In the genomic region with DNA sequence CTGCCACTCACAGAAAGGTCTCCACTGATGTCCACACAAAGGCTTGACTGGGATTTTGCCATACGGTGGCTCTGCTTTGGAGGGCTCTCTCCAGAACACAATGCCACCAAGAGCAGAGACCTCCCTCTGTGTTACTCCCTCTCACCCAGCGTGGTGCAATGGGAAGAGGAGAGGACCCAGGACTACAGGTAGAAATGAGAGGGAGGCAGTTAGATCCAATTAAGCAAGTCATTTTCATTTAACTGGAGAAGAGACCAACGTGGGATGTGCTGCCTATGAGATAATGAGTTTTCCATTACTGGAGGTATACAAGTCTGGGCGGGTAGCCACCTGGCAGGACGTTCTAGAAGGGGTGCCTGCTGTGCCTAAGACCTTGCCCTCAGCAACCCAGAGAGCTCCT, we compare ENCODE assay signal across 2 cellular contexts.
TF ChIP-seq lines count a peak whose summit lies in the region.

No MANE protein-coding gene starts in this region.

TF ChIP-seq in IMR-90, 13 proteins besides CTCF, POLR2A, EP300 and RAD21:
- TF ChIP-seq CHD1 (IDR thresholded peaks at IDR 0.05; ENCODE audit: low read depth, low read length) (no peak), MAZ (IDR thresholded peaks at IDR 0.05; ENCODE audit: borderline replicate concordance, low read depth, low read length) (no peak), RCOR1 (IDR thresholded peaks at IDR 0.05; ENCODE audit: insufficient replicate concordance, low read length) (no peak), SMC3 (IDR thresholded peaks at IDR 0.05; ENCODE audit: low read depth, low read length) (no peak), USF2 (IDR thresholded peaks at IDR 0.05; ENCODE audit: low read depth, low read length) (no peak), BHLHE40 (IDR thresholded peaks at IDR 0.05; ENCODE audit: low read depth, low read length) (no peak), NFE2L2 (IDR thresholded peaks at IDR 0.05; ENCODE audit: low read depth, low read length) (no peak), MAFK (IDR thresholded peaks at IDR 0.05; ENCODE audit: low read depth, low read length) (no peak), ELK1 (IDR thresholded peaks at IDR 0.05; ENCODE audit: borderline replicate concordance, low read depth, low read length) (no peak), RFX5 (IDR thresholded peaks at IDR 0.05; ENCODE audit: low read depth, low read length) (no peak), MXI1 (IDR thresholded peaks at IDR 0.05; ENCODE audit: borderline replicate concordance, low read depth, low read length) (no peak)

TF ChIP-seq in WTC11, 78 proteins besides CTCF, POLR2A, EP300 and RAD21:
- TF ChIP-seq HMGXB4 (CRISPR knock-in tag; IDR thresholded peaks at IDR 0.05): no peak
- TF ChIP-seq KAT7 (CRISPR knock-in tag; IDR thresholded peaks at IDR 0.05; ENCODE audit: borderline replicate concordance): no peak
- TF ChIP-seq RORB (CRISPR knock-in tag; IDR thresholded peaks at IDR 0.05): no peak
- no peak for TF ChIP-seq ESRRA (CRISPR knock-in tag; IDR thresholded peaks at IDR 0.05; ENCODE audit: borderline replicate concordance)
- TF ChIP-seq ZSCAN18 (CRISPR knock-in tag; IDR thresholded peaks at IDR 0.05): no peak
